10 cellular contexts compared by ENCODE assay signal in genomic region chrX:83916525-83916924, GRCh38. TPM values are rescaled to one million over a fixed set of nuclear protein-coding genes. Genes with fewer than 3 reads are reported as not detected.
DNase-seq lines count a peak whose midpoint lies in the region; ATAC-seq, FAIRE-seq and TF ChIP-seq lines count a peak whose summit lies in the region.
"Had no signal": no experiment of that assay in that cellular context is flagged by ENCODE, and none has a peak within 500 bp of the region (broad histone marks: within the 10 kb centered on the region; RNA-seq: fewer than 3 reads in every experiment).

No MANE protein-coding gene starts in this region.

- H3K4me1 ChIP-seq in A673 (ENCODE audit: insufficient read depth, low read length, poor library complexity, severe bottlenecking) = no peaks in the 10 kb centered on the region
- H3K4me1 ChIP-seq in pancreas = no peaks in the 10 kb centered on the region

- WGBS in pancreas, 2 donors = 24 to 37% methylated on average over 2 of the region's 2 CpGs

- DNase-seq in A673 (ENCODE audit: low spot score) = peak; percentile 9
- peak; percentile 1 for DNase-seq in NCI-H2196 treated with DMSO at 0.1 percent for 48 hours (lab: John Stamatoyannopoulos, UW; ENCODE audit: unreplicated experiment)
- DNase-seq in epithelial cell of proximal tubule (ENCODE audit: low read depth) = no peak
- DNase-seq in GM19239 (ENCODE audit: insufficient read length, low spot score) = no peak
- no peak for DNase-seq in pancreas
- DNase-seq in hypothalamus (lab: John Stamatoyannopoulos, UW) = no peak
- no peak for DNase-seq in caudate nucleus (lab: John Stamatoyannopoulos, UW)
- DNase-seq: NCI-H446 treated with DMSO at 0.1 percent for 48 hours had no signal

- ATAC-seq in pancreas = no peak

- POLR2A ChIA-PET in A673 (lab: Charles Lee; ENCODE audit: low non-redundant PET) = no interaction called here

- no peak overlapping the region for H3K27ac ChIP-seq in A673 (ENCODE audit: low read depth, low read length, poor library complexity, severe bottlenecking)
- H3K27ac ChIP-seq in pancreas = no peak overlapping the region
- no peak overlapping the region for H3K27ac ChIP-seq in caudate nucleus (ENCODE audit: low read depth, low read length)

- intact Hi-C loops in A673 (cut with micrococcal nuclease; ENCODE audit: unreplicated experiment) = no loop called here
- intact Hi-C loops in pancreas (cut with DNase I) = no loop called here

- CTCF ChIA-PET in A673 (lab: Charles Lee) = no interaction called here

- peak; percentile 50 for TF ChIP-seq CTCF in A673 (conservative IDR thresholded peaks at IDR 0.05; ENCODE audit: low read depth, low read length)
- TF ChIP-seq CTCF in GM12875 (IDR thresholded peaks at IDR 0.05; ENCODE audit: borderline replicate concordance, insufficient read depth, low read depth, low read length) = peak; percentile 56
- TF ChIP-seq CTCF in epithelial cell of proximal tubule (conservative IDR thresholded peaks at IDR 0.05; ENCODE audit: low read depth, low read length) = peak; percentile 54
- TF ChIP-seq CTCF in pancreas (IDR thresholded peaks at IDR 0.05) = peak in 1 of 4 donors; percentile 15

- H3K27me3 ChIP-seq in A673 (replicated peaks; ENCODE audit: insufficient read depth, low read depth, low read length, poor library complexity) (no peaks in the 10 kb centered on the region), pancreas (peaks cover 0 to 5% (median 0%) of the 10 kb centered on the region in 4 donors)

- H3K4me3 ChIP-seq in A673 (ENCODE audit: low read depth, low read length, poor library complexity, severe bottlenecking) = no peak overlapping the region
- no peak overlapping the region for H3K4me3 ChIP-seq in GM12875 (ENCODE audit: low read depth, low read length)
- no peak overlapping the region for H3K4me3 ChIP-seq in epithelial cell of proximal tubule (ENCODE audit: low read depth, low read length)
- no peak overlapping the region for H3K4me3 ChIP-seq in pancreas
- H3K4me3 ChIP-seq: lung had no signal

- peaks cover 7% of the 10 kb centered on the region for H3K9me3 ChIP-seq in A673 (ENCODE audit: low read depth, low read length, poor library complexity, severe bottlenecking)
- no peaks in the 10 kb centered on the region for H3K9me3 ChIP-seq in pancreas

- BruUV-seq in A673 (replicated peaks; lab: Mats Ljungman, UMichigan) = no TSS peak

- FAIRE-seq in GM19239 (lab: Jason Lieb, UNC) = no peak
- FAIRE-seq in pancreas (lab: Jason Lieb, UNC) = no peak

- H3K36me3 ChIP-seq in A673 (ENCODE audit: insufficient read depth, low read length, poor library complexity, severe bottlenecking) (no peaks in the 10 kb centered on the region), pancreas (no peaks in the 10 kb centered on the region)

RNA-seq across cellular contexts. Expression of gene CYLC1, which starts 55.6 kb away (rescaled TPM):
- total RNA-seq in A673 (2021) (not detected in 2 replicates), epithelial cell of proximal tubule (not detected in 2 replicates), pancreas (not detected)
- not detected for polyA plus RNA-seq in pancreas
- total RNA-seq: lung had no signal
- polyA plus RNA-seq: lung had no signal

Comparison
In these comparisons a context has a peak if more than half of its experiments do, and no peak if none do; other contexts are left out.
1. DNase-seq: peak in A673 (single experiment) and NCI-H2196 treated with DMSO at 0.1 percent for 48 hours (single experiment); none in epithelial cell of proximal tubule (single experiment), GM19239 (single experiment), pancreas (0 of 6), hypothalamus (0 of 51) and caudate nucleus (0 of 61).